13 cellular contexts compared by ENCODE assay signal in the genomic region with DNA sequence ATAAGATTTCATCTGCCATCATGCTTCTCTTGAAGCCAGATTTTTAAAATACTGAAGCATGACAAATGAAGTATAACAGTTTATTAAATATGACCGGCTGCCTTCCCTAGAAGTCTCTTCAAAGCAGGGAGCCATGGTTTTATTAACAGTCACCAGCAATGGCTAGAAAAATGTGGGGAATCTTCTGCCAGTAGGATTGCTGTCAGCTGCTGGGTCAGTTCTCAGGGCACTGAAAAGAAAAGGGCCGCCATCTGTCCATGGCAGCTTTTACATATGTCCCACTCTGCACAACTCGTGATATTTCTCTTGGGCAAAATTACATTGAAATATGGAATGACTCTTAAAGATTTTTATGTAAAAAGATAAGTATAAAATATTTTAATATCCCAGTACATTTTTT. TPM values are rescaled to one million over a fixed set of nuclear protein-coding genes. Genes with fewer than 3 reads are reported as not detected.
DNase-seq lines count a peak whose midpoint lies in the region; ATAC-seq, FAIRE-seq and TF ChIP-seq lines count a peak whose summit lies in the region.
"Had no signal": no experiment of that assay in that cellular context is flagged by ENCODE, and none has a peak within 500 bp of the region (broad histone marks: within the 10 kb centered on the region; RNA-seq: fewer than 3 reads in every experiment).

No MANE protein-coding gene starts in this region.

- intact Hi-C loops in PC-3 (cut with micrococcal nuclease): loop anchor here (2.0 kb wide), 1 partner anchor 43 kb away; no protein-coding TSS in a partner anchor
- intact Hi-C loops in head of caudate nucleus (cut with DNase I): loop anchor here (5.0 to 10.0 kb wide), 2 partner anchors 82 to 205 kb away; partner anchors contain the start of gene CCNI

- no peaks in the 10 kb centered on the region for H3K9me2 ChIP-seq in PC-3 (replicated peaks; ENCODE audit: low read length)

- H3K9me3 ChIP-seq in PC-3 (ENCODE audit: low read length) (no peaks in the 10 kb centered on the region), esophagus (ENCODE audit: control insufficient read depth in 2 of 2, insufficient read depth in 1 of 2, low read depth in 1 of 2, low read length in 1 of 2) (no peaks in the 10 kb centered on the region)
- H3K9me3 ChIP-seq: ascending aorta had no signal

- TF ChIP-seq CTCF in PC-3 (conservative IDR thresholded peaks at IDR 0.05; ENCODE audit: low read depth, low read length) (no peak), GM10248 (IDR thresholded peaks at IDR 0.05; ENCODE audit: control extremely low read depth, extremely low read depth, low read depth, missing control alignments) (no peak)

- no peak overlapping the region for H2AFZ ChIP-seq in PC-3 (ENCODE audit: low read length)

- H3K4me1 ChIP-seq in PC-3 (ENCODE audit: insufficient read depth, low read length): peaks cover 12% of the 10 kb centered on the region
- H3K4me1 ChIP-seq in esophagus (ENCODE audit: control insufficient read depth in 2 of 2, insufficient read depth in 2 of 2, low read length in 1 of 2): no peaks in the 10 kb centered on the region

- TF ChIP-seq POLR2A in GM12892 (IDR thresholded peaks at IDR 0.05; ENCODE audit: low read depth, low read length): no peak

- H4K20me1 ChIP-seq in PC-3 (ENCODE audit: low read length): no peaks in the 10 kb centered on the region

- H3K4me3 ChIP-seq in PC-3 (ENCODE audit: low read length) (peak overlapping the region; percentile 78), esophagus (ENCODE audit: low read depth in 1 of 2, low read length in 2 of 2) (peak overlapping the region in 1 of 2 donors; percentile 83)

- DNase-seq in DMS 273 treated with DMSO at 0.1 percent for 48 hours (lab: John Stamatoyannopoulos, UW): peak; percentile 3
- DNase-seq in PC-3: no peak
- peak; percentile 10 for DNase-seq in pons (ENCODE audit: low spot score)
- no peak for DNase-seq in GM12892 (ENCODE audit: insufficient read length)
- DNase-seq in head of caudate nucleus: no peak
- DNase-seq in GM10248 (ENCODE audit: extremely low spot score): no peak
- DNase-seq: CD8-positive, alpha-beta T cell; HFFc6; NCI-H1105 treated with DMSO at 0.1 percent for 48 hours had no signal

- H3K4me2 ChIP-seq in PC-3 (ENCODE audit: low read length): peak overlapping the region; percentile 98

- no TSS peak for BruUV-seq in PC-3 (replicated peaks; lab: Mats Ljungman, UMichigan)

- CTCF ChIA-PET in PC-3 (lab: Charles Lee) (no interaction called here), GM10248 (lab: Yijun Ruan, JAX) (interaction anchor here (1.3 to 1.5 kb wide), 2 partner anchors 42 to 44 kb away, joined by 4 to 5 read pairs; no protein-coding TSS in a partner anchor)

- H3K9ac ChIP-seq in PC-3 (ENCODE audit: low read length): no peak overlapping the region

- no peaks in the 10 kb centered on the region for H3K27me3 ChIP-seq in PC-3 (ENCODE audit: low read length)
- no peaks in the 10 kb centered on the region for H3K27me3 ChIP-seq in esophagus (ENCODE audit: control insufficient read depth in 1 of 2, insufficient read depth in 2 of 2, low read length in 2 of 2)
- H3K27me3 ChIP-seq: ascending aorta had no signal

- ATAC-seq in PC-3 (no peak), HG02678 (IDR thresholded peaks at IDR 0.05; ENCODE audit: unreplicated experiment) (no peak)
- ATAC-seq: CD8-positive, alpha-beta T cell; Right ventricle myocardium inferior had no signal

- WGBS in esophagus, 2 donors: 44 to 68% methylated on average over 3 of the region's 3 CpGs

- FAIRE-seq in GM12892 (lab: Jason Lieb, UNC): no peak

- H3K27ac ChIP-seq in PC-3 (ENCODE audit: low read length) (no peak overlapping the region), esophagus (ENCODE audit: low read depth in 2 of 2, low read length in 1 of 2) (peak overlapping the region; percentile 20 to 33)
- H3K27ac ChIP-seq: ascending aorta had no signal

- peaks cover 14% of the 10 kb centered on the region for H3K36me3 ChIP-seq in PC-3 (ENCODE audit: low read depth, low read length)
- peaks cover 0 to 3% of the 10 kb centered on the region in 2 donors for H3K36me3 ChIP-seq in esophagus (ENCODE audit: control insufficient read depth in 2 of 2, insufficient read depth in 2 of 2, low read length in 1 of 2)

- POLR2A ChIA-PET in PC-3 (lab: Charles Lee; ENCODE audit: unreplicated experiment) (no interaction called here), GM10248 (lab: Yijun Ruan, JAX) (no interaction called here)

- H3K79me2 ChIP-seq in PC-3 (ENCODE audit: low read length): peaks cover 22% of the 10 kb centered on the region

- no peaks in the 10 kb centered on the region for H3F3A ChIP-seq in PC-3 (ENCODE audit: low read length, unreplicated experiment)

RNA-seq across cellular contexts. Expression of gene CCNG2, which starts 2.8 kb away (rescaled TPM):
- total RNA-seq in PC-3 (2014; rRNA removed): 7.7 and 8.0 TPM in 2 replicates
- 100 to 1,000 TPM in 1 of 2 donors, 10 to 100 TPM in 1; 64.9 to 134 TPM for polyA plus RNA-seq in esophagus
- polyA plus RNA-seq in GM12892 (2012; ENCODE audit: missing spikeins): 35.0 TPM

Comparison
In these comparisons a context has a peak if more than half of its experiments do, and no peak if none do; other contexts are left out.
1. DNase-seq: peak in DMS 273 treated with DMSO at 0.1 percent for 48 hours (single experiment) and pons (single experiment); none in PC-3 (single experiment), GM12892 (single experiment), head of caudate nucleus (0 of 42) and GM10248 (single experiment).